ENCODE assay signal across 8 cellular contexts in genomic region chr15:40937762-40938529, GRCh38. TPM values are rescaled to one million over a fixed set of nuclear protein-coding genes. Genes with fewer than 3 reads are reported as not detected.
DNase-seq lines count a peak whose midpoint lies in the region; ATAC-seq and TF ChIP-seq lines count a peak whose summit lies in the region.

No MANE protein-coding gene starts in this region.

- BruUV-seq in mammary epithelial cell (replicated peaks; lab: Mats Ljungman, UMichigan) = no TSS peak

- H3K79me2 ChIP-seq in mammary epithelial cell (ENCODE audit: insufficient read depth, low read length) = no peaks in the 10 kb centered on the region

- ATAC-seq in stimulated activated memory B cell treated with anti-CD40 and anti-IgM and Interleukin-4, amounts not matched to agents 10 μg/mL and 1 μg/mL and 100 μg/mL, for 72 hours = no peak
- no peak for ATAC-seq in GM21619 (IDR thresholded peaks at IDR 0.05; ENCODE audit: unreplicated experiment)

- no peaks in the 10 kb centered on the region for H3K36me3 ChIP-seq in mammary epithelial cell (ENCODE audit: insufficient read depth, low read length)

- peak; percentile 54 to 60 for TF ChIP-seq CTCF in mammary epithelial cell (conservative IDR thresholded peaks at IDR 0.05 in 1 of 2, IDR thresholded peaks at IDR 0.05 in 1 of 2; ENCODE audit: extremely low read depth in 1 of 2, insufficient read depth in 1 of 2, low read depth in 1 of 2, low read length in 2 of 2)

- H3K27ac ChIP-seq in mammary epithelial cell (ENCODE audit: insufficient read depth, low read depth, low read length) = no peak overlapping the region

- no peak overlapping the region for H2AFZ ChIP-seq in mammary epithelial cell (ENCODE audit: low read depth, low read length)

- H3K27ac Mint-ChIP-seq in stimulated activated memory B cell treated with anti-CD40 and anti-IgM and Interleukin-4, amounts not matched to agents 10 μg/mL and 1 μg/mL and 100 μg/mL, for 72 hours = no peak overlapping the region

- peaks cover 20% of the 10 kb centered on the region for H3K4me1 Mint-ChIP-seq in stimulated activated memory B cell treated with anti-CD40 and anti-IgM and Interleukin-4, amounts not matched to agents 10 μg/mL and 1 μg/mL and 100 μg/mL, for 72 hours

- no peak overlapping the region for H3K4me3 ChIP-seq in mammary epithelial cell (replicated peaks in 1 of 3; ENCODE audit: insufficient read depth in 1 of 3, low read depth in 2 of 3, low read length in 3 of 3)

- CTCF ChIA-PET in mammary epithelial cell (lab: Charles Lee; ENCODE audit: low non-redundant PET) = no interaction called here

- dilution Hi-C loops in mammary epithelial cell (cut with HindIII; ENCODE audit: low sequenced_read_pairs) = no loop called here

- H3K36me3 Mint-ChIP-seq in stimulated activated memory B cell treated with anti-CD40 and anti-IgM and Interleukin-4, amounts not matched to agents 10 μg/mL and 1 μg/mL and 100 μg/mL, for 72 hours = no peaks in the 10 kb centered on the region

- DNase-seq in Caki2 (ENCODE audit: low read depth) = peak; percentile 55
- DNase-seq in LHCN-M2 (ENCODE audit: low read depth) = peak; percentile 68
- DNase-seq in mammary epithelial cell = peak; percentile 47
- DNase-seq in myocyte (ENCODE audit: low read depth) = peak; percentile 59
- no peak for DNase-seq in NOMO-1 treated with DMSO at 0.1 percent for 48 hours (lab: John Stamatoyannopoulos, UW; ENCODE audit: unreplicated experiment)
- DNase-seq in stimulated activated CD4-positive, alpha-beta T cell treated with anti-CD3 and anti-CD28 coated beads, Interleukin-4, amount 100 ng/mL, for 4 hours = no peak

- H3K4me1 ChIP-seq in mammary epithelial cell (ENCODE audit: insufficient read depth, low read length) = peaks cover 12% of the 10 kb centered on the region

- H3K4me2 ChIP-seq in mammary epithelial cell (ENCODE audit: insufficient read depth, low read depth, low read length) = no peak overlapping the region

- WGBS in mammary epithelial cell (ENCODE audit: low coverage, missing lambda C conversion rate) = 52% methylated on average over 12 of the region's 19 CpGs

- in situ Hi-C loops in Caki2 (cut with HindIII; ENCODE audit: low pct_unique_long_range_greater_than_20kb, low sequenced_read_pairs) (no loop called here), mammary epithelial cell (cut with MboI; ENCODE audit: low sequenced_read_pairs in 2 of 2) (no loop called here)

- H3K27me3 Mint-ChIP-seq in stimulated activated memory B cell treated with anti-CD40 and anti-IgM and Interleukin-4, amounts not matched to agents 10 μg/mL and 1 μg/mL and 100 μg/mL, for 72 hours = peaks cover 9% of the 10 kb centered on the region

- H4K20me1 ChIP-seq in mammary epithelial cell (ENCODE audit: insufficient read depth, low read length) = no peaks in the 10 kb centered on the region

- H3K9me3 ChIP-seq in mammary epithelial cell (replicated peaks; ENCODE audit: insufficient read depth, low read length) = no peaks in the 10 kb centered on the region

- no peak overlapping the region for H3K9ac ChIP-seq in mammary epithelial cell (ENCODE audit: insufficient read depth, low read length)

- intact Hi-C loops in mammary epithelial cell (cut with micrococcal nuclease) = loop anchor here (2.0 kb wide), 1 partner anchor 247 kb away; no protein-coding TSS in a partner anchor

- H3K4me3 Mint-ChIP-seq in stimulated activated memory B cell treated with anti-CD40 and anti-IgM and Interleukin-4, amounts not matched to agents 10 μg/mL and 1 μg/mL and 100 μg/mL, for 72 hours = no peak overlapping the region

- peaks cover 3% of the 10 kb centered on the region for H3K27me3 ChIP-seq in mammary epithelial cell (ENCODE audit: insufficient read depth, low read length)

- H3K9me3 Mint-ChIP-seq in stimulated activated memory B cell treated with anti-CD40 and anti-IgM and Interleukin-4, amounts not matched to agents 10 μg/mL and 1 μg/mL and 100 μg/mL, for 72 hours = no peaks in the 10 kb centered on the region

RNA-seq across cellular contexts. Expression of gene DLL4, which starts 8.8 kb away (rescaled TPM):
- 0.07 TPM in 1 of 2 replicates, not detected in the other for total RNA-seq in Caki2 (2014; rRNA removed; shearing (Covaris generic); ENCODE audit: low replicate concordance)
- total RNA-seq in LHCN-M2 (2014; rRNA removed) (0.13 and 0.17 TPM in 2 replicates), mammary epithelial cell (under 1 TPM in 1 of 2 donors, not detected in 1; under 0.01 TPM), myocyte (0.13 TPM in 1 of 2 replicates, not detected in the other)
- polyA plus RNA-seq in LHCN-M2 (2012) = 0.16 TPM
- not detected for polyA plus RNA-seq in mammary epithelial cell
- not detected for polyA minus RNA-seq in mammary epithelial cell
- polyA plus RNA-seq in myocyte (2012) = 0.08 TPM

RNA-seq across cellular contexts. Expression of gene CHAC1, which starts 15.3 kb away (rescaled TPM):
- 11.9 and 12.7 TPM in 2 replicates for total RNA-seq in Caki2 (2014; rRNA removed; shearing (Covaris generic); ENCODE audit: low replicate concordance)
- total RNA-seq in LHCN-M2 (2014; rRNA removed) (1.5 and 1.8 TPM in 2 replicates), mammary epithelial cell (100 to 1,000 TPM in 1 of 2 donors, 10 to 100 TPM in 1; 72.4 to 127 TPM), myocyte (5.5 and 10.4 TPM in 2 replicates)
- 4.9 TPM for polyA plus RNA-seq in LHCN-M2 (2012)
- polyA plus RNA-seq in mammary epithelial cell = 30.9 TPM
- 37.2 TPM for polyA minus RNA-seq in mammary epithelial cell
- polyA plus RNA-seq in myocyte (2012) = 64.2 TPM

RNA-seq across cellular contexts. Expression of gene VPS18, which starts 43.7 kb away (rescaled TPM):
- total RNA-seq in Caki2 (2014; rRNA removed; shearing (Covaris generic); ENCODE audit: low replicate concordance) = 20.5 and 23.9 TPM in 2 replicates
- total RNA-seq in LHCN-M2 (2014; rRNA removed) (45.1 and 52.1 TPM in 2 replicates), mammary epithelial cell (10 to 100 TPM; 21.5 to 56.0 TPM), myocyte (34.4 and 43.3 TPM in 2 replicates)
- 31.0 TPM for polyA plus RNA-seq in LHCN-M2 (2012)
- polyA plus RNA-seq in mammary epithelial cell = 18.4 TPM
- polyA minus RNA-seq in mammary epithelial cell = 43.4 TPM
- polyA plus RNA-seq in myocyte (2012) = 29.8 TPM

Comparison
In these comparisons a context has a peak if more than half of its experiments do, and no peak if none do; other contexts are left out.
1. DNase-seq: peak in Caki2 (single experiment), LHCN-M2 (single experiment), mammary epithelial cell (single experiment) and myocyte (single experiment); none in NOMO-1 treated with DMSO at 0.1 percent for 48 hours (single experiment) and stimulated activated CD4-positive, alpha-beta T cell treated with anti-CD3 and anti-CD28 coated beads, Interleukin-4, amount 100 ng/mL, for 4 hours (0 of 2).